1 cellular context compared by ENCODE assay signal in genomic region chr11:78188809-78189724, GRCh38.
TF ChIP-seq lines count a peak whose summit lies in the region.

A gene with protein sequence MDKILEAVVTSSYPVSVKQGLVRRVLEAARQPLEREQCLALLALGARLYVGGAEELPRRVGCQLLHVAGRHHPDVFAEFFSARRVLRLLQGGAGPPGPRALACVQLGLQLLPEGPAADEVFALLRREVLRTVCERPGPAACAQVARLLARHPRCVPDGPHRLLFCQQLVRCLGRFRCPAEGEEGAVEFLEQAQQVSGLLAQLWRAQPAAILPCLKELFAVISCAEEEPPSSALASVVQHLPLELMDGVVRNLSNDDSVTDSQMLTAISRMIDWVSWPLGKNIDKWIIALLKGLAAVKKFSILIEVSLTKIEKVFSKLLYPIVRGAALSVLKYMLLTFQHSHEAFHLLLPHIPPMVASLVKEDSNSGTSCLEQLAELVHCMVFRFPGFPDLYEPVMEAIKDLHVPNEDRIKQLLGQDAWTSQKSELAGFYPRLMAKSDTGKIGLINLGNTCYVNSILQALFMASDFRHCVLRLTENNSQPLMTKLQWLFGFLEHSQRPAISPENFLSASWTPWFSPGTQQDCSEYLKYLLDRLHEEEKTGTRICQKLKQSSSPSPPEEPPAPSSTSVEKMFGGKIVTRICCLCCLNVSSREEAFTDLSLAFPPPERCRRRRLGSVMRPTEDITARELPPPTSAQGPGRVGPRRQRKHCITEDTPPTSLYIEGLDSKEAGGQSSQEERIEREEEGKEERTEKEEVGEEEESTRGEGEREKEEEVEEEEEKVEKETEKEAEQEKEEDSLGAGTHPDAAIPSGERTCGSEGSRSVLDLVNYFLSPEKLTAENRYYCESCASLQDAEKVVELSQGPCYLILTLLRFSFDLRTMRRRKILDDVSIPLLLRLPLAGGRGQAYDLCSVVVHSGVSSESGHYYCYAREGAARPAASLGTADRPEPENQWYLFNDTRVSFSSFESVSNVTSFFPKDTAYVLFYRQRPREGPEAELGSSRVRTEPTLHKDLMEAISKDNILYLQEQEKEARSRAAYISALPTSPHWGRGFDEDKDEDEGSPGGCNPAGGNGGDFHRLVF (plus strand): TSS chr11:78188919. CDS start chr11:78196246, 7,327 bp downstream.

TF ChIP-seq in K562, 482 proteins besides CTCF, POLR2A, EP300 and RAD21 (continued from another document):
- TF ChIP-seq NR2C2 (CRISPR knock-in tag; IDR thresholded peaks at IDR 0.05): no peak
- peak; percentile 11; the same call in 1 of the 2 replicates for TF ChIP-seq NR2C2 (tag; IDR thresholded peaks at IDR 0.05)
- no peak for TF ChIP-seq NR1H2 (CRISPR knock-in tag; IDR thresholded peaks at IDR 0.05)
- TF ChIP-seq FOXK2 (conservative IDR thresholded peaks at IDR 0.05 in 1 of 2, IDR thresholded peaks at IDR 0.05 in 1 of 2; ENCODE audit: low read depth in 2 of 2): no peak
- no peak for TF ChIP-seq SMARCA4 (IDR thresholded peaks at IDR 0.05)
- TF ChIP-seq SMAD1 (IDR thresholded peaks at IDR 0.05; ENCODE audit: low read depth, low read length, partially characterized antibody): no peak
- TF ChIP-seq, protein P1, sequence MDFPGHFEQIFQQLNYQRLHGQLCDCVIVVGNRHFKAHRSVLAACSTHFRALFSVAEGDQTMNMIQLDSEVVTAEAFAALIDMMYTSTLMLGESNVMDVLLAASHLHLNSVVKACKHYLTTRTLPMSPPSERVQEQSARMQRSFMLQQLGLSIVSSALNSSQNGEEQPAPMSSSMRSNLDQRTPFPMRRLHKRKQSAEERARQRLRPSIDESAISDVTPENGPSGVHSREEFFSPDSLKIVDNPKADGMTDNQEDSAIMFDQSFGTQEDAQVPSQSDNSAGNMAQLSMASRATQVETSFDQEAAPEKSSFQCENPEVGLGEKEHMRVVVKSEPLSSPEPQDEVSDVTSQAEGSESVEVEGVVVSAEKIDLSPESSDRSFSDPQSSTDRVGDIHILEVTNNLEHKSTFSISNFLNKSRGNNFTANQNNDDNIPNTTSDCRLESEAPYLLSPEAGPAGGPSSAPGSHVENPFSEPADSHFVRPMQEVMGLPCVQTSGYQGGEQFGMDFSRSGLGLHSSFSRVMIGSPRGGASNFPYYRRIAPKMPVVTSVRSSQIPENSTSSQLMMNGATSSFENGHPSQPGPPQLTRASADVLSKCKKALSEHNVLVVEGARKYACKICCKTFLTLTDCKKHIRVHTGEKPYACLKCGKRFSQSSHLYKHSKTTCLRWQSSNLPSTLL (IDR thresholded peaks at IDR 0.05): no peak
- no peak for TF ChIP-seq PTTG1 (tag; IDR thresholded peaks at IDR 0.05; ENCODE audit: low read depth)
- no peak for TF ChIP-seq KLF16 (IDR thresholded peaks at IDR 0.05)
- TF ChIP-seq SREBF1 (IDR thresholded peaks at IDR 0.05; ENCODE audit: borderline replicate concordance, low read depth, low read length): 0 out of 2 replicates have a peak, but pooled peaks have one; percentile 6
- TF ChIP-seq FOSL1 (tag; conservative IDR thresholded peaks at IDR 0.05): no peak
- no peak for TF ChIP-seq TARDBP (IDR thresholded peaks at IDR 0.05)
- TF ChIP-seq YBX1 (IDR thresholded peaks at IDR 0.05): no peak
- TF ChIP-seq, protein P2, sequence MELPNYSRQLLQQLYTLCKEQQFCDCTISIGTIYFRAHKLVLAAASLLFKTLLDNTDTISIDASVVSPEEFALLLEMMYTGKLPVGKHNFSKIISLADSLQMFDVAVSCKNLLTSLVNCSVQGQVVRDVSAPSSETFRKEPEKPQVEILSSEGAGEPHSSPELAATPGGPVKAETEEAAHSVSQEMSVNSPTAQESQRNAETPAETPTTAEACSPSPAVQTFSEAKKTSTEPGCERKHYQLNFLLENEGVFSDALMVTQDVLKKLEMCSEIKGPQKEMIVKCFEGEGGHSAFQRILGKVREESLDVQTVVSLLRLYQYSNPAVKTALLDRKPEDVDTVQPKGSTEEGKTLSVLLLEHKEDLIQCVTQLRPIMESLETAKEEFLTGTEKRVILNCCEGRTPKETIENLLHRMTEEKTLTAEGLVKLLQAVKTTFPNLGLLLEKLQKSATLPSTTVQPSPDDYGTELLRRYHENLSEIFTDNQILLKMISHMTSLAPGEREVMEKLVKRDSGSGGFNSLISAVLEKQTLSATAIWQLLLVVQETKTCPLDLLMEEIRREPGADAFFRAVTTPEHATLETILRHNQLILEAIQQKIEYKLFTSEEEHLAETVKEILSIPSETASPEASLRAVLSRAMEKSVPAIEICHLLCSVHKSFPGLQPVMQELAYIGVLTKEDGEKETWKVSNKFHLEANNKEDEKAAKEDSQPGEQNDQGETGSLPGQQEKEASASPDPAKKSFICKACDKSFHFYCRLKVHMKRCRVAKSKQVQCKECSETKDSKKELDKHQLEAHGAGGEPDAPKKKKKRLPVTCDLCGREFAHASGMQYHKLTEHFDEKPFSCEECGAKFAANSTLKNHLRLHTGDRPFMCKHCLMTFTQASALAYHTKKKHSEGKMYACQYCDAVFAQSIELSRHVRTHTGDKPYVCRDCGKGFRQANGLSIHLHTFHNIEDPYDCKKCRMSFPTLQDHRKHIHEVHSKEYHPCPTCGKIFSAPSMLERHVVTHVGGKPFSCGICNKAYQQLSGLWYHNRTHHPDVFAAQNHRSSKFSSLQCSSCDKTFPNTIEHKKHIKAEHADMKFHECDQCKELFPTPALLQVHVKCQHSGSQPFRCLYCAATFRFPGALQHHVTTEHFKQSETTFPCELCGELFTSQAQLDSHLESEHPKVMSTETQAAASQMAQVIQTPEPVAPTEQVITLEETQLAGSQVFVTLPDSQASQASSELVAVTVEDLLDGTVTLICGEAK (IDR thresholded peaks at IDR 0.05): no peak; the same call in 1 of the 2 replicates
- TF ChIP-seq, protein P2 (CRISPR knock-in tag; IDR thresholded peaks at IDR 0.05): no peak
- TF ChIP-seq RNF2 (IDR thresholded peaks at IDR 0.05): no peak
- no peak for TF ChIP-seq POLR2H (tag; IDR thresholded peaks at IDR 0.05; ENCODE audit: low read depth)
- TF ChIP-seq ZNF668 (CRISPR knock-in tag; IDR thresholded peaks at IDR 0.05): no peak
- TF ChIP-seq, protein P3, sequence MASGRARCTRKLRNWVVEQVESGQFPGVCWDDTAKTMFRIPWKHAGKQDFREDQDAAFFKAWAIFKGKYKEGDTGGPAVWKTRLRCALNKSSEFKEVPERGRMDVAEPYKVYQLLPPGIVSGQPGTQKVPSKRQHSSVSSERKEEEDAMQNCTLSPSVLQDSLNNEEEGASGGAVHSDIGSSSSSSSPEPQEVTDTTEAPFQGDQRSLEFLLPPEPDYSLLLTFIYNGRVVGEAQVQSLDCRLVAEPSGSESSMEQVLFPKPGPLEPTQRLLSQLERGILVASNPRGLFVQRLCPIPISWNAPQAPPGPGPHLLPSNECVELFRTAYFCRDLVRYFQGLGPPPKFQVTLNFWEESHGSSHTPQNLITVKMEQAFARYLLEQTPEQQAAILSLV (tag; IDR thresholded peaks at IDR 0.05): no peak
